11 cellular contexts compared by ENCODE assay signal in the genomic region with DNA sequence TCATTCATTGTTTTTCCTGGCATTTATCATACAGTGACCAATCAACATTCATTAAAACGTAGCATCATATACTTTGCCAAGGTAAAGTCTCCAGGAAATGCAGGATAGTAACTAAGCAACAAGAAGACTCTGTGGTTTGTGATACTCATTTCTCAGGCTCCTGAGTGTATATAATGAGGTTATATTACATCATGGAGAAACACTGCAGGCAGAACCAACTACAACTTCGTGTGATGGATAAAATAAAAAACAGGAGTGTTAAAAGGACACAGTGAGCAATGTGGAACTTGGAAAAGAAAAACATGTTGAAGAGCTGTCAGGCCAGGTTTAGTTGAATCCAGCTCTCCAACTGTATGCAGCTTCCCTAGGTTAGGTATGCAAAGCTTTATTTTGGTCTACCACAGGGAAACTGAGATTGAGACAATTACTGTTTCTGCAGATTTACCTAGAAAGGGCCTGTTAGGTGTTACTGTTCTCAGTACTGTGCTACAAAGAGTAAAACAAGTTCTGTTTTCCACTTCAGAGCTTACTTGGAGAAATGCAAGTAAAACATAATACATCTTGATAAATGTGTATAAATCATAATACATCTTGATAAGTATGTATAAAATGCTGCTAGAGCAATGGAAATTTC. TPM values are rescaled to one million over a fixed set of nuclear protein-coding genes. Genes with fewer than 3 reads are reported as not detected.
DNase-seq lines count a peak whose midpoint lies in the region; ATAC-seq and TF ChIP-seq lines count a peak whose summit lies in the region.
"Had no signal": no experiment of that assay in that cellular context is flagged by ENCODE, and none has a peak within 500 bp of the region (broad histone marks: within the 10 kb centered on the region; RNA-seq: fewer than 3 reads in every experiment).

No MANE protein-coding gene starts in this region.

- no peaks in the 10 kb centered on the region for H3K9me3 ChIP-seq in CD4-positive, alpha-beta T cell (ENCODE audit: control insufficient read depth, low read length)

- no peaks in the 10 kb centered on the region for H3K9me3 Mint-ChIP-seq in CD4-positive, alpha-beta T cell

- H3K27me3 ChIP-seq in CD4-positive, alpha-beta T cell (ENCODE audit: control insufficient read depth, insufficient read depth, low read length) = no peaks in the 10 kb centered on the region

- H3K4me3 Mint-ChIP-seq in CD4-positive, alpha-beta T cell = no peak overlapping the region

- peak overlapping the region; percentile 12 for H3K27ac Mint-ChIP-seq in CD4-positive, alpha-beta T cell

- no peak for DNase-seq in CD4-positive, alpha-beta T cell
- DNase-seq in fibroblast of the aortic adventitia (ENCODE audit: low read depth) (peak; percentile 67), HEK293T (ENCODE audit: extremely low spot score) (no peak)
- DNase-seq: amygdala, GF-D8 had no signal

- peaks cover 26% of the 10 kb centered on the region for H3K36me3 Mint-ChIP-seq in CD4-positive, alpha-beta T cell (ENCODE audit: low read depth)

- H3K4me1 Mint-ChIP-seq in CD4-positive, alpha-beta T cell (ENCODE audit: low read depth) = peaks cover 56% of the 10 kb centered on the region

- ATAC-seq in CD4-positive, alpha-beta T cell (ENCODE audit: poor library complexity) = peak; percentile 56
- ATAC-seq in GM19438 (IDR thresholded peaks at IDR 0.05; ENCODE audit: low read depth, unreplicated experiment) = peak; percentile 65
- peak; percentile 79 for ATAC-seq in SK-N-SH treated with all-trans-retinoic acid at 6 μM for 48 hours
- no peak for ATAC-seq in HG03045 (IDR thresholded peaks at IDR 0.05; ENCODE audit: unreplicated experiment)
- ATAC-seq in HG03135 (IDR thresholded peaks at IDR 0.05; ENCODE audit: unreplicated experiment) = no peak
- no peak for ATAC-seq in HG02840 (IDR thresholded peaks at IDR 0.05; ENCODE audit: low FRiP score, unreplicated experiment)

- CTCF ChIA-PET in CD4-positive, alpha-beta T cell (lab: Charles Lee) = no interaction called here
- CTCF ChIA-PET in HEK293T (lab: Yijun Ruan, JAX) = interaction anchor here (0.7 kb wide), 1 partner anchor 1571 kb away, joined by 3 read pairs; no protein-coding TSS in a partner anchor

- H3K27me3 Mint-ChIP-seq in CD4-positive, alpha-beta T cell = no peaks in the 10 kb centered on the region

- H3K27ac ChIP-seq in CD4-positive, alpha-beta T cell (ENCODE audit: low read depth, low read length) = no peak overlapping the region

- intact Hi-C loops in CD4-positive, alpha-beta T cell (cut with DNase I, micrococcal nuclease) = no loop called here

- no peak for TF ChIP-seq CTCF in CD4-positive, alpha-beta T cell (IDR thresholded peaks at IDR 0.05)
- no peak for TF ChIP-seq CTCF in fibroblast of the aortic adventitia (IDR thresholded peaks at IDR 0.05; ENCODE audit: insufficient read depth, low read length)

- POLR2A ChIA-PET in CD4-positive, alpha-beta T cell (lab: Charles Lee) = interaction anchor here (0.6 kb wide), 1 partner anchor 116 kb away, joined by 3 read pairs; no protein-coding TSS in a partner anchor
- POLR2A ChIA-PET in HEK293T (lab: Yijun Ruan, JAX) = no interaction called here

- no peak overlapping the region for H3K4me3 ChIP-seq in fibroblast of the aortic adventitia (ENCODE audit: low read depth, low read length)
- H3K4me3 ChIP-seq: lung had no signal

TF ChIP-seq in SK-N-SH treated with all-trans-retinoic acid at 6 μM for 48 hours, 23 proteins besides CTCF, POLR2A, EP300 and RAD21 (continues in another document):
- TF ChIP-seq ZC3H10 (CRISPR knock-in tag; IDR thresholded peaks at IDR 0.05) (no peak), ZFP3 (CRISPR knock-in tag; IDR thresholded peaks at IDR 0.05) (peak; percentile 69; the same call in 1 of the 2 replicates), GLIS3 (CRISPR knock-in tag; IDR thresholded peaks at IDR 0.05) (no peak), ISL1 (CRISPR knock-in tag; IDR thresholded peaks at IDR 0.05) (peak; percentile 50)
- TF ChIP-seq, protein P1, sequence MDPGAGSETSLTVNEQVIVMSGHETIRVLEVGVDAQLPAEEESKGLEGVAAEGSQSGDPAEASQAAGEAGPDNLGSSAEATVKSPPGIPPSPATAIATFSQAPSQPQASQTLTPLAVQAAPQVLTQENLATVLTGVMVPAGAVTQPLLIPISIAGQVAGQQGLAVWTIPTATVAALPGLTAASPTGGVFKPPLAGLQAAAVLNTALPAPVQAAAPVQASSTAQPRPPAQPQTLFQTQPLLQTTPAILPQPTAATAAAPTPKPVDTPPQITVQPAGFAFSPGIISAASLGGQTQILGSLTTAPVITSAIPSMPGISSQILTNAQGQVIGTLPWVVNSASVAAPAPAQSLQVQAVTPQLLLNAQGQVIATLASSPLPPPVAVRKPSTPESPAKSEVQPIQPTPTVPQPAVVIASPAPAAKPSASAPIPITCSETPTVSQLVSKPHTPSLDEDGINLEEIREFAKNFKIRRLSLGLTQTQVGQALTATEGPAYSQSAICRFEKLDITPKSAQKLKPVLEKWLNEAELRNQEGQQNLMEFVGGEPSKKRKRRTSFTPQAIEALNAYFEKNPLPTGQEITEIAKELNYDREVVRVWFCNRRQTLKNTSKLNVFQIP (CRISPR knock-in tag; IDR thresholded peaks at IDR 0.05; ENCODE audit: borderline replicate concordance, low read depth) = no peak
- TF ChIP-seq, protein P2, sequence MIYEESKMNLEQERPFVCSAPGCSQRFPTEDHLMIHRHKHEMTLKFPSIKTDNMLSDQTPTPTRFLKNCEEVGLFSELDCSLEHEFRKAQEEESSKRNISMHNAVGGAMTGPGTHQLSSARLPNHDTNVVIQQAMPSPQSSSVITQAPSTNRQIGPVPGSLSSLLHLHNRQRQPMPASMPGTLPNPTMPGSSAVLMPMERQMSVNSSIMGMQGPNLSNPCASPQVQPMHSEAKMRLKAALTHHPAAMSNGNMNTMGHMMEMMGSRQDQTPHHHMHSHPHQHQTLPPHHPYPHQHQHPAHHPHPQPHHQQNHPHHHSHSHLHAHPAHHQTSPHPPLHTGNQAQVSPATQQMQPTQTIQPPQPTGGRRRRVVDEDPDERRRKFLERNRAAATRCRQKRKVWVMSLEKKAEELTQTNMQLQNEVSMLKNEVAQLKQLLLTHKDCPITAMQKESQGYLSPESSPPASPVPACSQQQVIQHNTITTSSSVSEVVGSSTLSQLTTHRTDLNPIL (CRISPR knock-in tag; IDR thresholded peaks at IDR 0.05; ENCODE audit: low read depth) = peak; percentile 49; the same call in 1 of the 2 replicates

TF ChIP-seq in HEK293T, 16 proteins besides CTCF, POLR2A, EP300 and RAD21:
- TF ChIP-seq SUZ12 (IDR thresholded peaks at IDR 0.05) (no peak), FOXA1 (IDR thresholded peaks at IDR 0.05) (no peak), HDGF (IDR thresholded peaks at IDR 0.05; ENCODE audit: borderline replicate concordance) (no peak), FOXM1 (IDR thresholded peaks at IDR 0.05; ENCODE audit: borderline replicate concordance) (no peak), LEF1 (IDR thresholded peaks at IDR 0.05; ENCODE audit: borderline replicate concordance) (no peak), TARDBP (IDR thresholded peaks at IDR 0.05) (no peak), FOXK2 (IDR thresholded peaks at IDR 0.05) (no peak), ZNF384 (IDR thresholded peaks at IDR 0.05) (no peak), NFRKB (IDR thresholded peaks at IDR 0.05) (no peak), SP1 (IDR thresholded peaks at IDR 0.05) (no peak), L3MBTL2 (conservative IDR thresholded peaks at IDR 0.05) (no peak), ELF4 (IDR thresholded peaks at IDR 0.05) (no peak), BHLHE40 (IDR thresholded peaks at IDR 0.05; ENCODE audit: borderline replicate concordance) (no peak), ARNT (IDR thresholded peaks at IDR 0.05) (no peak), CTBP1 (IDR thresholded peaks at IDR 0.05; ENCODE audit: borderline replicate concordance) (no peak)
- TF ChIP-seq, protein P3, sequence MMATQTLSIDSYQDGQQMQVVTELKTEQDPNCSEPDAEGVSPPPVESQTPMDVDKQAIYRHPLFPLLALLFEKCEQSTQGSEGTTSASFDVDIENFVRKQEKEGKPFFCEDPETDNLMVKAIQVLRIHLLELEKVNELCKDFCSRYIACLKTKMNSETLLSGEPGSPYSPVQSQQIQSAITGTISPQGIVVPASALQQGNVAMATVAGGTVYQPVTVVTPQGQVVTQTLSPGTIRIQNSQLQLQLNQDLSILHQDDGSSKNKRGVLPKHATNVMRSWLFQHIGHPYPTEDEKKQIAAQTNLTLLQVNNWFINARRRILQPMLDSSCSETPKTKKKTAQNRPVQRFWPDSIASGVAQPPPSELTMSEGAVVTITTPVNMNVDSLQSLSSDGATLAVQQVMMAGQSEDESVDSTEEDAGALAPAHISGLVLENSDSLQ (IDR thresholded peaks at IDR 0.05) = no peak

RNA-seq across cellular contexts. Expression of a gene that starts 7.8 kb away (rescaled TPM):
- 10 to 100 TPM; 64.9 to 66.9 TPM for total RNA-seq in CD4-positive, alpha-beta T cell
- 19.4 and 55.4 TPM in 2 replicates for total RNA-seq in fibroblast of the aortic adventitia (ENCODE audit: low replicate concordance)

Comparison
In these comparisons a context has a peak if more than half of its experiments do, and no peak if none do; other contexts are left out.
1. ATAC-seq: peak in CD4-positive, alpha-beta T cell (single experiment), GM19438 (single experiment) and SK-N-SH treated with all-trans-retinoic acid at 6 μM for 48 hours (single experiment); none in HG03045 (single experiment), HG03135 (single experiment) and HG02840 (single experiment).